Comparison of ENCODE assay signal across 1 cellular context in the genomic region with DNA sequence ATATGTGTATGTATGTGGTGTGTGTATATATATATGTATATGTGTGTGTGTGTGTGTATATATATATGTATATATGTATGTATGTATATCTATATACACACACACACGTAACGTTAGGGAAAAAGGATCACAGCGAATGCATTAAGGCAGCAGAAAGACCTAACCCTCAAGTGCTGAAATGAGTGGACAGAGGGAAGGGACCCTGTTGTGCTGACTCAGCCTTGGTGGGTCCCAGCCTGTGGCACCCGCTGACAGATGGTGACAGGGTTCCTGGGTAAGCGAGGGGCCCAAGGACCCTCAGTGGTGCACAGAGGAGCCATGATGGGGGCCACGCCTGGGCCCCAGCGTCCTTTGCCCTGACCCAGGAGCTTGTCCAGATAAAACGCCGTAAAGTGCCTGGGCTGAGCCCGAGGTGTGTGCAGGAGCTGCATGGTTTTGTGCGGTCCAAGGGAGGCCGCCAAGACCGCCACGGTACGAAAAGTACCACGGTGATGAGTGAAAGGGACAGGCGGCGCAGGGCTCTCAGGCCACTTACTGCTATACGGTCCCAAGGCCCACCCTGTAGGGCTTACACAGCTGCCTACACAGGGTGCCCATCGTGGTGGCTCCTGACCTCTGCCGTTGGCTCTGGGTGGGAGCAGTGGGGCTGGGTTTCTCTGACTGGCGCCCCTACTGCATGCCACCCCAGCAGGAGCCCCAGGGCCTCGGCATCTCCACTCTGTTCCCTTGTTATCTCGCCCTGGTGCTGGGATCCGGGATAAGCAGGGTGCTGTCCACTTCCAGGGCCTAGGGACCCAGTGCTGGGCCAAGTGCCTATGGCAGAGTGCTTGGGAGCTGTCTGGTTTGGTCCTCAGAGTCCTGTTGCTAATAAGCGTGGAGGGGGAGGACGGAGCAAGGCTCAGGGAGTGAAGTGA.
TF ChIP-seq lines count a peak whose summit lies in the region.

No MANE protein-coding gene starts in this region.

TF ChIP-seq in H1, 55 proteins besides CTCF, POLR2A, EP300 and RAD21:
- TF ChIP-seq KDM5A (IDR thresholded peaks at IDR 0.05; ENCODE audit: low read length) (no peak), SIX5 (IDR thresholded peaks at IDR 0.05; ENCODE audit: low read depth, low read length) (no peak), JUND (IDR thresholded peaks at IDR 0.05; ENCODE audit: low read length) (no peak)
